Comparison of ENCODE assay signal across 1 cellular context in the genomic region with DNA sequence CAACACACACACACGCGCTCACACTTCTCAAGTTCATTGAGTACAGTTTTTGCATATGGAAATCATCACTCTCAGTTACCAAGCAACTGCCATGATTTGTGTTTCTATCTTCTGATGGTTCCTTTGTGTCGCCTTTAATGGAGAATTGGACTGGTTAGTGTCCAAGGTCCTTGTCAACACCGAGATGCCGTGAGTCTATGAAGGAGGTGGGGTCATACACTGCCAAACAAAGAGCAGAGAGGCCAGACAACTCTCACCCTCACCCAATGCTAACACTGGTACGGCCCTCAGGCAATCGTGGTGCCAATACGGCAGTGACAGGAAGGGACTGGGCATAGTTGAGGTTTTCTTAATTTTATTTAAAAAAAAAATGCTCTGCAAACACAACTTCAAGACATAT.
TF ChIP-seq lines count a peak whose summit lies in the region.

No MANE protein-coding gene starts in this region.

TF ChIP-seq in endothelial cell of umbilical vein, 7 proteins besides CTCF, POLR2A, EP300 and RAD21:
- TF ChIP-seq EZH2 (IDR thresholded peaks at IDR 0.05; ENCODE audit: borderline replicate concordance, low read depth, low read length, severe bottlenecking) (no peak), FOS (IDR thresholded peaks at IDR 0.05; ENCODE audit: borderline replicate concordance, insufficient read depth, low read length) (no peak), POLR2AphosphoS5 (IDR thresholded peaks at IDR 0.05; ENCODE audit: insufficient read depth, low read depth, low read length) (no peak), GATA2 (IDR thresholded peaks at IDR 0.05; ENCODE audit: insufficient read depth, insufficient read length, low read depth, low read length) (no peak), MYC (IDR thresholded peaks at IDR 0.05; ENCODE audit: low read depth, low read length) (no peak), JUN (IDR thresholded peaks at IDR 0.05; ENCODE audit: borderline replicate concordance, insufficient read depth, insufficient read length, low read depth) (no peak)
- TF ChIP-seq, protein P1, sequence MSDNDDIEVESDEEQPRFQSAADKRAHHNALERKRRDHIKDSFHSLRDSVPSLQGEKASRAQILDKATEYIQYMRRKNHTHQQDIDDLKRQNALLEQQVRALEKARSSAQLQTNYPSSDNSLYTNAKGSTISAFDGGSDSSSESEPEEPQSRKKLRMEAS (IDR thresholded peaks at IDR 0.05; ENCODE audit: insufficient read depth, insufficient read length): no peak
